Comparison of ENCODE assay signal across 1 cellular context in genomic region chr19:6421075-6422014, GRCh38.
TF ChIP-seq lines count a peak whose summit lies in the region.

No MANE protein-coding gene starts in this region.

TF ChIP-seq in HepG2, 621 proteins besides CTCF, POLR2A, EP300 and RAD21:
- TF ChIP-seq TFDP1 (CRISPR knock-in tag; IDR thresholded peaks at IDR 0.05; ENCODE audit: borderline replicate concordance) (no peak), ZNF451 (CRISPR knock-in tag; IDR thresholded peaks at IDR 0.05) (no peak), SNAPC5 (CRISPR knock-in tag; IDR thresholded peaks at IDR 0.05; ENCODE audit: borderline replicate concordance) (no peak), REST (IDR thresholded peaks at IDR 0.05; ENCODE audit: borderline replicate concordance in 1 of 2, low read depth in 1 of 2, low read length in 2 of 2) (no peak), GATA4 (IDR thresholded peaks at IDR 0.05; ENCODE audit: borderline replicate concordance, low read depth) (no peak), ZZZ3 (CRISPR knock-in tag; IDR thresholded peaks at IDR 0.05; ENCODE audit: borderline replicate concordance) (no peak), ZNF687 (CRISPR knock-in tag; IDR thresholded peaks at IDR 0.05) (peak; percentile 24; the same call in 1 of the 2 replicates), ZBTB38 (CRISPR knock-in tag; IDR thresholded peaks at IDR 0.05) (no peak)
